15 cellular contexts compared by ENCODE assay signal in genomic region chr1:59225594-59225993, GRCh38.
DNase-seq lines count a peak whose midpoint lies in the region; ATAC-seq and TF ChIP-seq lines count a peak whose summit lies in the region.
"Had no signal": no experiment of that assay in that cellular context is flagged by ENCODE, and none has a peak within 500 bp of the region (broad histone marks: within the 10 kb centered on the region; RNA-seq: fewer than 3 reads in every experiment).

No MANE protein-coding gene starts in this region.

- peaks cover 40% of the 10 kb centered on the region for H3K4me1 ChIP-seq in SJCRH30
- peaks cover 10% of the 10 kb centered on the region for H3K4me1 ChIP-seq in mesenchymal stem cell (ENCODE audit: control insufficient read depth, insufficient read depth, low read depth, low read length)
- peaks cover 3% of the 10 kb centered on the region for H3K4me1 ChIP-seq in prostate gland (replicated peaks)

- no peak for ATAC-seq in left lobe of liver
- ATAC-seq: CD8-positive, alpha-beta T cell had no signal

- H3K4me2 ChIP-seq in mesenchymal stem cell (ENCODE audit: low read length, poor library complexity, severe bottlenecking), result no peak overlapping the region
- H3K4me2 ChIP-seq: BLaER1 had no signal

- H3K27ac ChIP-seq in C4-2B, result peak overlapping the region; percentile 34
- H3K27ac ChIP-seq in SJCRH30, result peak overlapping the region; percentile 82; the same call in 1 of the 2 replicates
- H3K27ac ChIP-seq in mesenchymal stem cell (ENCODE audit: low read length, poor library complexity, severe bottlenecking), result no peak overlapping the region
- H3K27ac ChIP-seq in prostate gland, result no peak overlapping the region
- H3K27ac ChIP-seq: BLaER1, HL-60 had no signal

- intact Hi-C loops in prostate gland (cut with DNase I), result no loop called here

- TF ChIP-seq CTCF in C4-2B (conservative IDR thresholded peaks at IDR 0.05) (no peak), prostate gland (IDR thresholded peaks at IDR 0.05) (no peak)

- DNase-seq in SJCRH30 (no peak), mesenchymal stem cell (no peak), prostate gland (ENCODE audit: low spot score) (peak; percentile 62), kidney glomerular epithelial cell (lab: John Stamatoyannopoulos, UW) (no peak), left lobe of liver (ENCODE audit: low spot score) (no peak), globus pallidus (ENCODE audit: low spot score) (no peak)
- DNase-seq: 8988T; Calu3; CD8-positive, alpha-beta T cell; DMS79 treated with DMSO at 0.1 percent for 48 hours; GF-D8; H9 had no signal

- H4K91ac ChIP-seq in mesenchymal stem cell (ENCODE audit: low read length), result no peak overlapping the region

- H4K8ac ChIP-seq in mesenchymal stem cell (ENCODE audit: low read length), result no peak overlapping the region

- no peak for TF ChIP-seq POLR2A in prostate gland (IDR thresholded peaks at IDR 0.05)

- H3K4me3 ChIP-seq in SJCRH30 (no peak overlapping the region), mesenchymal stem cell (ENCODE audit: insufficient read depth in 1 of 2, low read depth in 1 of 2, low read length in 2 of 2) (no peak overlapping the region), prostate gland (no peak overlapping the region)
- H3K4me3 ChIP-seq: BLaER1 had no signal

- no peak overlapping the region for H3K23ac ChIP-seq in mesenchymal stem cell (ENCODE audit: low read length in 2 of 2)

- H2BK15ac ChIP-seq in mesenchymal stem cell (ENCODE audit: low read depth, poor library complexity, severe bottlenecking), result no peak overlapping the region

- H3K9ac ChIP-seq in mesenchymal stem cell (ENCODE audit: low read length), result no peak overlapping the region
- H3K9ac ChIP-seq: BLaER1 had no signal

- no peak overlapping the region for H3K18ac ChIP-seq in mesenchymal stem cell (ENCODE audit: low read depth in 1 of 2, low read length in 2 of 2)

- H2BK12ac ChIP-seq in mesenchymal stem cell (ENCODE audit: low read length in 2 of 2), result no peak overlapping the region

- H3K14ac ChIP-seq in mesenchymal stem cell (ENCODE audit: low read length in 2 of 2), result no peak overlapping the region

- H3K36me3 ChIP-seq in SJCRH30 (no peaks in the 10 kb centered on the region), mesenchymal stem cell (ENCODE audit: control insufficient read depth in 1 of 2, insufficient read depth in 2 of 2, low read depth in 1 of 2, low read length in 2 of 2) (no peaks in the 10 kb centered on the region), prostate gland (no peaks in the 10 kb centered on the region)
- H3K36me3 ChIP-seq: BLaER1 had no signal

- no peaks in the 10 kb centered on the region; the same call in 1 of the 2 replicates for H3K9me3 ChIP-seq in SJCRH30 (replicated peaks)
- H3K9me3 ChIP-seq in mesenchymal stem cell (ENCODE audit: control insufficient read depth, low read length), result no peaks in the 10 kb centered on the region
- H3K9me3 ChIP-seq in prostate gland, result no peaks in the 10 kb centered on the region
- H3K9me3 ChIP-seq: BLaER1 had no signal

- H2BK120ac ChIP-seq in mesenchymal stem cell (ENCODE audit: low read depth, low read length), result no peak overlapping the region

- no peaks in the 10 kb centered on the region for H3K79me1 ChIP-seq in mesenchymal stem cell (replicated peaks; ENCODE audit: low read length, poor library complexity, severe bottlenecking)

- H2BK5ac ChIP-seq in mesenchymal stem cell (ENCODE audit: low read depth, low read length, poor library complexity, severe bottlenecking), result no peak overlapping the region

- peak overlapping the region; percentile 73 for H2AK5ac ChIP-seq in mesenchymal stem cell (ENCODE audit: low read length, severe bottlenecking)

- H3K27me3 ChIP-seq in SJCRH30, result no peaks in the 10 kb centered on the region
- H3K27me3 ChIP-seq in mesenchymal stem cell (ENCODE audit: control insufficient read depth in 1 of 2, insufficient read depth in 1 of 2, low read length in 2 of 2), result no peaks in the 10 kb centered on the region
- H3K27me3 ChIP-seq in prostate gland (replicated peaks; ENCODE audit: insufficient read depth), result no peaks in the 10 kb centered on the region
- H3K27me3 ChIP-seq: BLaER1 had no signal

- H3K4ac ChIP-seq in mesenchymal stem cell (ENCODE audit: low read depth in 1 of 2, low read length in 2 of 2), result no peak overlapping the region

- H2AFZ ChIP-seq in mesenchymal stem cell (ENCODE audit: low read depth, low read length), result no peak overlapping the region

Comparison
In these comparisons a context has a peak if more than half of its experiments do, and no peak if none do; other contexts are left out.
1. H3K27ac ChIP-seq: peak in C4-2B (single experiment) and SJCRH30 (single experiment); none in mesenchymal stem cell (single experiment) and prostate gland (0 of 2).